ENCODE assay signal across 2 cellular contexts in the genomic region with DNA sequence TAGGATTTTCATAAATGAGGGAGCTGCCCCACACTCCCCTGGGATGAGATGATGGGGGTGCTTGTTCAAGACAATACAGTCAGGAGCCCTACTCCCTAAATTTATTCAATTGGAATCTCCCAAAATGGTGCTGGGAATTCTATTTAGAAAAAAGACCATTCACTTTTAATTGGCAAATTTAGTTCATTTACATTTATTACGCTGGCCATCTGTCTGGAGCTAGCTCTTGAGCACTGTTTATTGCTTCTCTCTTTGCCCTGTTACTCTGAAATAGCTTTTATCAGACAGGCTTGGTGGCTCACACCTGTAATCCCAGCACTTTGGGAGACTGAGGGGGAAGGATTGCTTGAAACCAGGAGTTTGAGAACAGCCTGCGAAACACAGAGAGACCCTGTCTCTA.
TF ChIP-seq lines count a peak whose summit lies in the region.

No MANE protein-coding gene starts in this region.

TF ChIP-seq in HEK293, 187 proteins besides CTCF, POLR2A, EP300 and RAD21:
- TF ChIP-seq, protein P1, sequence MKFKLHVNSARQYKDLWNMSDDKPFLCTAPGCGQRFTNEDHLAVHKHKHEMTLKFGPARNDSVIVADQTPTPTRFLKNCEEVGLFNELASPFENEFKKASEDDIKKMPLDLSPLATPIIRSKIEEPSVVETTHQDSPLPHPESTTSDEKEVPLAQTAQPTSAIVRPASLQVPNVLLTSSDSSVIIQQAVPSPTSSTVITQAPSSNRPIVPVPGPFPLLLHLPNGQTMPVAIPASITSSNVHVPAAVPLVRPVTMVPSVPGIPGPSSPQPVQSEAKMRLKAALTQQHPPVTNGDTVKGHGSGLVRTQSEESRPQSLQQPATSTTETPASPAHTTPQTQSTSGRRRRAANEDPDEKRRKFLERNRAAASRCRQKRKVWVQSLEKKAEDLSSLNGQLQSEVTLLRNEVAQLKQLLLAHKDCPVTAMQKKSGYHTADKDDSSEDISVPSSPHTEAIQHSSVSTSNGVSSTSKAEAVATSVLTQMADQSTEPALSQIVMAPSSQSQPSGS (tag by site-specific recombination; IDR thresholded peaks at IDR 0.05; ENCODE audit: low read depth), result no peak
- peak; percentile 63 for TF ChIP-seq SETDB1 (IDR thresholded peaks at IDR 0.05; ENCODE audit: insufficient read length, low read length)

TF ChIP-seq in WTC11, 78 proteins besides CTCF, POLR2A, EP300 and RAD21 (continued from another document):
- TF ChIP-seq, protein P2, sequence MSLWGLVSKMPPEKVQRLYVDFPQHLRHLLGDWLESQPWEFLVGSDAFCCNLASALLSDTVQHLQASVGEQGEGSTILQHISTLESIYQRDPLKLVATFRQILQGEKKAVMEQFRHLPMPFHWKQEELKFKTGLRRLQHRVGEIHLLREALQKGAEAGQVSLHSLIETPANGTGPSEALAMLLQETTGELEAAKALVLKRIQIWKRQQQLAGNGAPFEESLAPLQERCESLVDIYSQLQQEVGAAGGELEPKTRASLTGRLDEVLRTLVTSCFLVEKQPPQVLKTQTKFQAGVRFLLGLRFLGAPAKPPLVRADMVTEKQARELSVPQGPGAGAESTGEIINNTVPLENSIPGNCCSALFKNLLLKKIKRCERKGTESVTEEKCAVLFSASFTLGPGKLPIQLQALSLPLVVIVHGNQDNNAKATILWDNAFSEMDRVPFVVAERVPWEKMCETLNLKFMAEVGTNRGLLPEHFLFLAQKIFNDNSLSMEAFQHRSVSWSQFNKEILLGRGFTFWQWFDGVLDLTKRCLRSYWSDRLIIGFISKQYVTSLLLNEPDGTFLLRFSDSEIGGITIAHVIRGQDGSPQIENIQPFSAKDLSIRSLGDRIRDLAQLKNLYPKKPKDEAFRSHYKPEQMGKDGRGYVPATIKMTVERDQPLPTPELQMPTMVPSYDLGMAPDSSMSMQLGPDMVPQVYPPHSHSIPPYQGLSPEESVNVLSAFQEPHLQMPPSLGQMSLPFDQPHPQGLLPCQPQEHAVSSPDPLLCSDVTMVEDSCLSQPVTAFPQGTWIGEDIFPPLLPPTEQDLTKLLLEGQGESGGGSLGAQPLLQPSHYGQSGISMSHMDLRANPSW (CRISPR knock-in tag; conservative IDR thresholded peaks at IDR 0.05; ENCODE audit: low read depth), result no peak
